ENCODE assay signal across 7 cellular contexts in genomic region chr19:344625-345319, GRCh38. TPM values are rescaled to one million over a fixed set of nuclear protein-coding genes. Genes with fewer than 3 reads are reported as not detected.
DNase-seq lines count a peak whose midpoint lies in the region; ATAC-seq lines count a peak whose summit lies in the region.

Gene MIER2 (minus strand): TSS chr19:344796. CDS start chr19:344782, 14 bp downstream.

- DNase-seq in NCI-H226 (peak; percentile 64), dedifferentiated amniotic fluid mesenchymal stem cell (ENCODE audit: extremely low spot score) (peak; percentile 68), left lobe of liver (ENCODE audit: low spot score) (peak; percentile 83)
- peak; percentile 89 for DNase-seq in activated CD4-positive, alpha-beta T cell treated with anti-CD3 and anti-CD28 coated beads, Interleukin-2, amount 50 U/mL, for 1 hour
- peak; percentile 89 for DNase-seq in stimulated activated CD4-positive, alpha-beta T cell treated with anti-CD3 and anti-CD28 coated beads, Interleukin-1b, Interleukin-23, amount 100 ng/mL, for 48 hours

- ATAC-seq in GM18502 (IDR thresholded peaks at IDR 0.05; ENCODE audit: poor library complexity, unreplicated experiment) (peak; percentile 81), HG02970 (IDR thresholded peaks at IDR 0.05; ENCODE audit: low FRiP score, unreplicated experiment) (peak; percentile 78), left lobe of liver (peak; percentile 94)

RNA-seq across cellular contexts. Expression of gene MIER2, which starts in this region (rescaled TPM):
- 4.6 TPM for total RNA-seq in left lobe of liver

Comparison
In these comparisons a context has a peak if more than half of its experiments do, and no peak if none do; other contexts are left out.
1. Peak in every context shown above with its lines: DNase-seq and ATAC-seq.